In genomic region chr3:113838631-113839209, GRCh38 we compare ENCODE assay signal across 8 cellular contexts. TPM values are rescaled to one million over a fixed set of nuclear protein-coding genes. Genes with fewer than 3 reads are reported as not detected.
DNase-seq lines count a peak whose midpoint lies in the region; ATAC-seq and TF ChIP-seq lines count a peak whose summit lies in the region.

Gene GRAMD1C (plus strand): TSS chr3:113838788. CDS start chr3:113838910, 122 bp downstream.

- H3K9me3 ChIP-seq in cardiac muscle cell (ENCODE audit: low read depth) = no peaks in the 10 kb centered on the region
- H3K9me3 ChIP-seq in parathyroid adenoma (ENCODE audit: control insufficient read depth, low read length) = no peaks in the 10 kb centered on the region
- no peaks in the 10 kb centered on the region for H3K9me3 ChIP-seq in tibial nerve

- no peaks in the 10 kb centered on the region for H3K27me3 Mint-ChIP-seq in activated naive CD8-positive, alpha-beta T cell treated with anti-CD3 and anti-CD28 coated beads for 36 hours

- H3K36me3 Mint-ChIP-seq in activated naive CD8-positive, alpha-beta T cell treated with anti-CD3 and anti-CD28 coated beads for 36 hours = no peaks in the 10 kb centered on the region

- TF ChIP-seq EP300 in tibial nerve (IDR thresholded peaks at IDR 0.05) = no peak

- H3K9me3 Mint-ChIP-seq in activated naive CD8-positive, alpha-beta T cell treated with anti-CD3 and anti-CD28 coated beads for 36 hours = no peaks in the 10 kb centered on the region

- WGBS in tibial nerve, 2 donors = 1% methylated on average over 45 to 47 of the region's 48 CpGs

- ATAC-seq in HG02759 (IDR thresholded peaks at IDR 0.05; ENCODE audit: unreplicated experiment) = peak; percentile 97

- no peak for TF ChIP-seq POLR2A in tibial nerve (IDR thresholded peaks at IDR 0.05)

- no peak within 1 kb of the TSS for H3K27ac ChIP-seq in cardiac muscle cell
- peak within 1 kb of the TSS; percentile 46 for H3K27ac ChIP-seq in parathyroid adenoma
- H3K27ac ChIP-seq in tibial nerve = peak within 1 kb of the TSS in 2 of 4 donors; percentile 27 to 73

- no peaks in the 10 kb centered on the region for H3K36me3 ChIP-seq in cardiac muscle cell
- no peaks in the 10 kb centered on the region for H3K36me3 ChIP-seq in parathyroid adenoma (ENCODE audit: control insufficient read depth, insufficient read depth, low read length)
- no peaks in the 10 kb centered on the region for H3K36me3 ChIP-seq in tibial nerve

- H3K79me2 ChIP-seq in parathyroid adenoma = no peaks in the 10 kb centered on the region

- H3K4me1 Mint-ChIP-seq in activated naive CD8-positive, alpha-beta T cell treated with anti-CD3 and anti-CD28 coated beads for 36 hours = peaks cover 7% of the 10 kb centered on the region

- H3K4me1 ChIP-seq in cardiac muscle cell (ENCODE audit: low read depth) (no peaks in the 10 kb centered on the region), parathyroid adenoma (no peaks in the 10 kb centered on the region), tibial nerve (peaks cover 0 to 11% (median 0%) of the 10 kb centered on the region in 4 donors)

- H3K27ac Mint-ChIP-seq in activated naive CD8-positive, alpha-beta T cell treated with anti-CD3 and anti-CD28 coated beads for 36 hours = no peak within 1 kb of the TSS

- peak within 1 kb of the TSS; percentile 70 for H3K4me3 Mint-ChIP-seq in activated naive CD8-positive, alpha-beta T cell treated with anti-CD3 and anti-CD28 coated beads for 36 hours

- peak within 1 kb of the TSS; percentile 95 for H2AFZ ChIP-seq in parathyroid adenoma

- peak; percentile 92 for TF ChIP-seq CTCF in GM12872 (IDR thresholded peaks at IDR 0.05; ENCODE audit: insufficient read depth, low read depth, low read length)
- peak; percentile 81 for TF ChIP-seq CTCF in cardiac muscle cell (IDR thresholded peaks at IDR 0.05; ENCODE audit: low read depth, low read length)
- peak; percentile 90 for TF ChIP-seq CTCF in parathyroid adenoma (IDR thresholded peaks at IDR 0.05)
- TF ChIP-seq CTCF in tibial nerve (IDR thresholded peaks at IDR 0.05) = peak; percentile 83 to 90 (median 87)

- H3K9ac ChIP-seq in parathyroid adenoma = no peak within 1 kb of the TSS

- H3K4me2 ChIP-seq in parathyroid adenoma (ENCODE audit: low read length) = peak within 1 kb of the TSS; percentile 93

- H3K27me3 ChIP-seq in cardiac muscle cell = no peaks in the 10 kb centered on the region
- H3K27me3 ChIP-seq in parathyroid adenoma (ENCODE audit: control insufficient read depth, insufficient read depth, low read length) = no peaks in the 10 kb centered on the region
- no peaks in the 10 kb centered on the region for H3K27me3 ChIP-seq in tibial nerve

- DNase-seq in NCI-H1105 (lab: John Stamatoyannopoulos, UW) (peak; percentile 87), SKM-1 (lab: John Stamatoyannopoulos, UW; ENCODE audit: unreplicated experiment) (peak; percentile 84), cardiac muscle cell (ENCODE audit: low read depth in 1 of 2, low spot score in 1 of 2) (peak; percentile 92 to 94), tibial nerve (ENCODE audit: low spot score in 2 of 2) (peak; percentile 64 to 77)
- DNase-seq in activated naive CD8-positive, alpha-beta T cell treated with anti-CD3 and anti-CD28 coated beads for 36 hours = peak; percentile 87

- H3K4me3 ChIP-seq in cardiac muscle cell (peak within 1 kb of the TSS; percentile 50), parathyroid adenoma (ENCODE audit: low read depth, low read length) (peak within 1 kb of the TSS; percentile 55), tibial nerve (peak within 1 kb of the TSS; percentile 33 to 59 (median 45))

RNA-seq across cellular contexts. Expression of gene GRAMD1C, which starts in this region (rescaled TPM):
- total RNA-seq in activated naive CD8-positive, alpha-beta T cell treated with anti-CD3 and anti-CD28 coated beads for 36 hours = under 1 TPM; 0.21 to 0.54 TPM
- total RNA-seq in cardiac muscle cell (0.25 and 6.5 TPM in 2 replicates), tibial nerve (10 to 100 TPM in 1 of 4 donors, 1 to 10 TPM in 2, under 1 TPM in 1; 0.63 to 12.6 (median 1.2) TPM)
- 0.31 and 3.0 TPM in 2 replicates for polyA plus RNA-seq in cardiac muscle cell

Comparison
In these comparisons a context has a peak if more than half of its experiments do, and no peak if none do; other contexts are left out.
1. Peak in DNase-seq in activated naive CD8-positive, alpha-beta T cell treated with anti-CD3 and anti-CD28 coated beads for 36 hours; RNA of the gene not detected or under 1 TPM.